25 cellular contexts compared by ENCODE assay signal in the genomic region with DNA sequence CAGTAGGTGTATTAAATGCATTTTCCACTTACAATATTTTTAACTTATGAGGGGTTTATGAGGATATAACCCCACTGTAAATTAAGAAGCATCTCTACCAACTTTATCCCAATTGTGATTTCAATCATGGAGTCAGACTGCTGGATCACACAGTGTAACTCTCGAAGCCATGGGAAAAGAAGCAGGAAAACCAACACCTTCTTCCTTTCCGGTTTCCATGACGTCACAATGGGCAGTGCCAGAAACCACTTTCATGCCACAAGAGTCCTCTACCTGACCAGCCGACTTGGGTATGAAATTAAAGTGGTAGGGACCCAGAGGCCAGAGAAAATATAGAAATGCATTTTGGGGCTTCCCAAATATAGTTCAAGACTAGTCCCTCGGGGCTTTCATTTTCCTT. TPM values are rescaled to one million over a fixed set of nuclear protein-coding genes. Genes with fewer than 3 reads are reported as not detected.
A peak's percentile ranks its signal among the peaks of the same experiment; 100 is the strongest.
DNase-seq lines count a peak whose midpoint lies in the region; ATAC-seq, FAIRE-seq and TF ChIP-seq lines count a peak whose summit lies in the region.
"Had no signal": no experiment of that assay in that cellular context is flagged by ENCODE, and none has a peak within 500 bp of the region (broad histone marks: within the 10 kb centered on the region; RNA-seq: fewer than 3 reads in every experiment).

No MANE protein-coding gene starts in this region.

- no peaks in the 10 kb centered on the region for H4K20me1 ChIP-seq in endothelial cell of umbilical vein (replicated peaks; ENCODE audit: control insufficient read depth, extremely low read depth, insufficient read depth, low read length)
- peaks cover 7% of the 10 kb centered on the region for H4K20me1 ChIP-seq in GM23338 (replicated peaks; ENCODE audit: insufficient read depth)

- no TSS peak for BruUV-seq in endothelial cell of umbilical vein (replicated peaks; lab: Mats Ljungman, UMichigan)

- POLR2A ChIA-PET in endothelial cell of umbilical vein (lab: Charles Lee): no interaction called here

- peaks cover 0 to 81% (median 29%) of the 10 kb centered on the region in 9 donors for H3K4me1 ChIP-seq in heart right ventricle
- H3K4me1 ChIP-seq in right atrium auricular region: peaks cover 0 to 13% of the 10 kb centered on the region in 2 donors
- peaks cover 72% of the 10 kb centered on the region for H3K4me1 ChIP-seq in SJSA1 (replicated peaks)
- H3K4me1 ChIP-seq in endothelial cell of umbilical vein (ENCODE audit: control insufficient read depth, extremely low read depth, insufficient read depth, low read length): peaks cover 19% of the 10 kb centered on the region
- H3K4me1 ChIP-seq in suprapubic skin: peaks cover 32% of the 10 kb centered on the region
- H3K4me1 ChIP-seq in GM23338 (ENCODE audit: insufficient read depth): peaks cover 15% of the 10 kb centered on the region
- H3K4me1 ChIP-seq: BE2C had no signal

- H3F3A ChIP-seq in GM23338 (replicated peaks; ENCODE audit: low read depth): no peaks in the 10 kb centered on the region

- no peak for TF ChIP-seq EP300 in suprapubic skin (IDR thresholded peaks at IDR 0.05)

- no peaks in the 10 kb centered on the region for H3K36me3 Mint-ChIP-seq in GM23338 (ENCODE audit: low read depth)
- H3K36me3 Mint-ChIP-seq: CD4-positive, CD25-positive, alpha-beta regulatory T cell had no signal

- CTCF ChIA-PET in endothelial cell of umbilical vein (lab: Charles Lee): no interaction called here

- WGBS in heart right ventricle, 2 donors: 58 to 66% methylated on average over 5 of the region's 5 CpGs
- WGBS in suprapubic skin: 78% methylated on average over 5 of the region's 5 CpGs

- dilution Hi-C loops in endothelial cell of umbilical vein (cut with MboI; ENCODE audit: extremely low pct_ligation_motif_present, low sequenced_read_pairs): no loop called here

- no peak overlapping the region for H3K9ac ChIP-seq in endothelial cell of umbilical vein (replicated peaks; ENCODE audit: extremely low read depth, insufficient read depth, low read length)

- no peak overlapping the region for H2AFZ ChIP-seq in endothelial cell of umbilical vein (ENCODE audit: low read depth, low read length)
- H2AFZ ChIP-seq in GM23338: no peak overlapping the region

- H3K9me1 ChIP-seq in endothelial cell of umbilical vein (replicated peaks; ENCODE audit: control insufficient read depth, extremely low read depth, insufficient read depth, low read length): no peaks in the 10 kb centered on the region

- H3K36me3 ChIP-seq in heart right ventricle (peaks cover 0 to 72% (median 8%) of the 10 kb centered on the region in 9 donors), right atrium auricular region (no peaks in the 10 kb centered on the region), SJSA1 (peaks cover 72% of the 10 kb centered on the region), endothelial cell of umbilical vein (ENCODE audit: control insufficient read depth in 2 of 2, extremely low read depth in 1 of 2, insufficient read depth in 2 of 2, low read length in 2 of 2) (peaks cover 13 to 18% of the 10 kb centered on the region in 2 experiments), suprapubic skin (peaks cover 10% of the 10 kb centered on the region), GM23338 (ENCODE audit: insufficient read depth) (no peaks in the 10 kb centered on the region; the same call in 1 of the 2 replicates)
- H3K36me3 ChIP-seq: BE2C had no signal

- no peak overlapping the region for H3K4me3 Mint-ChIP-seq in GM23338
- H3K4me3 Mint-ChIP-seq: CD4-positive, CD25-positive, alpha-beta regulatory T cell had no signal

- TF ChIP-seq CTCF in heart right ventricle (IDR thresholded peaks at IDR 0.05) (no peak), right atrium auricular region (IDR thresholded peaks at IDR 0.05) (no peak), endothelial cell of umbilical vein (IDR thresholded peaks at IDR 0.05; ENCODE audit: extremely low read depth in 1 of 2, insufficient read depth in 1 of 2, low read depth in 1 of 2, low read length in 2 of 2) (no peak), suprapubic skin (IDR thresholded peaks at IDR 0.05) (no peak), GM23338 (conservative IDR thresholded peaks at IDR 0.05; ENCODE audit: low read depth in 2 of 2) (no peak)

- ATAC-seq in heart right ventricle: peak in 4 of 8 donors; percentile 27 to 56 (median 38)
- ATAC-seq in HG03342 (IDR thresholded peaks at IDR 0.05; ENCODE audit: unreplicated experiment): no peak
- ATAC-seq in GM23338: no peak
- ATAC-seq: K562 had no signal

- peaks cover 21% of the 10 kb centered on the region for H3K27me3 Mint-ChIP-seq in GM23338 (ENCODE audit: insufficient read depth, low read depth, poor library complexity)

- H3K79me2 ChIP-seq in endothelial cell of umbilical vein (ENCODE audit: control insufficient read depth, insufficient read depth, low read length) (peaks cover 80% of the 10 kb centered on the region), GM23338 (replicated peaks; ENCODE audit: insufficient read depth) (no peaks in the 10 kb centered on the region; the same call in 1 of the 2 replicates)

- 0 out of 2 replicates have a peak, but pooled peaks cover 4% of the 10 kb centered on the region for H3K9me2 ChIP-seq in GM23338 (ENCODE audit: insufficient read depth)

- no peak overlapping the region for H3K27ac Mint-ChIP-seq in GM23338
- H3K27ac Mint-ChIP-seq: CD4-positive, CD25-positive, alpha-beta regulatory T cell had no signal

- H3K4me3 ChIP-seq in heart right ventricle (peak overlapping the region in 3 of 10 donors; percentile 3 to 22 (median 15)), right atrium auricular region (no peak overlapping the region), SJSA1 (no peak overlapping the region), endothelial cell of umbilical vein (replicated peaks in 1 of 3; ENCODE audit: insufficient read depth in 1 of 3, low read depth in 1 of 3, low read length in 3 of 3) (no peak overlapping the region), suprapubic skin (peak overlapping the region; percentile 9), GM23338 (no peak overlapping the region)
- H3K4me3 ChIP-seq: K562 had no signal

- H3K27me3 ChIP-seq in heart right ventricle (peaks cover 0 to 30% (median 0%) of the 10 kb centered on the region in 7 donors), right atrium auricular region (no peaks in the 10 kb centered on the region), SJSA1 (replicated peaks) (no peaks in the 10 kb centered on the region), endothelial cell of umbilical vein (ENCODE audit: control insufficient read depth in 2 of 2, insufficient read depth in 2 of 2, low read length in 2 of 2) (no peaks in the 10 kb centered on the region), suprapubic skin (no peaks in the 10 kb centered on the region), GM23338 (ENCODE audit: insufficient read depth) (peaks cover 30% of the 10 kb centered on the region)

- H3K27ac ChIP-seq in heart right ventricle (peak overlapping the region in 7 of 10 donors; percentile 17 to 96 (median 45)), right atrium auricular region (peak overlapping the region in 1 of 2 donors; percentile 39), SJSA1 (peak overlapping the region; percentile 49), endothelial cell of umbilical vein (ENCODE audit: insufficient read depth, low read depth, low read length) (no peak overlapping the region), suprapubic skin (no peak overlapping the region), GM23338 (ENCODE audit: low read depth) (no peak overlapping the region)

- peak in 1 of 2 donors; percentile 40 for DNase-seq in heart right ventricle
- DNase-seq in right atrium auricular region (ENCODE audit: low spot score): no peak
- no peak for DNase-seq in SJSA1 (ENCODE audit: low read depth in 1 of 2, low spot score in 2 of 2)
- DNase-seq in endothelial cell of umbilical vein (ENCODE audit: low read depth, low spot score): peak; percentile 37
- no peak for DNase-seq in suprapubic skin (ENCODE audit: low spot score in 2 of 2)
- no peak for DNase-seq in stimulated activated CD4-positive, alpha-beta T cell treated with anti-CD3 and anti-CD28 coated beads, Interleukin-15, amount 100 ng/mL, for 24 hours
- no peak for DNase-seq in GM23338 (ENCODE audit: low spot score)
- DNase-seq: 8988T; ACHN; BE2C; CD4-positive, CD25-positive, alpha-beta regulatory T cell; DMS153; DND-41; H7; Kasumi-1; NCI-H1092 treated with DMSO at 0.1 percent for 48 hours; NCI-H1436; NCI-H1930; NCI-H2107; NCI-H524; NCI-H748 treated with DMSO at 0.1 percent for 48 hours had no signal

- peaks cover 14% of the 10 kb centered on the region for H3K4me1 Mint-ChIP-seq in GM23338

- FAIRE-seq in endothelial cell of umbilical vein (lab: Jason Lieb, UNC): peak; percentile 56
- FAIRE-seq: GM19239, K562, RCC 7860 had no signal

- H3K9me3 ChIP-seq in heart right ventricle (no peaks in the 10 kb centered on the region), right atrium auricular region (no peaks in the 10 kb centered on the region), SJSA1 (replicated peaks) (no peaks in the 10 kb centered on the region), endothelial cell of umbilical vein (replicated peaks; ENCODE audit: control insufficient read depth, insufficient read depth, low read length) (no peaks in the 10 kb centered on the region), suprapubic skin (no peaks in the 10 kb centered on the region)
- H3K9me3 ChIP-seq: BE2C had no signal

- H3K4me2 ChIP-seq in endothelial cell of umbilical vein (ENCODE audit: insufficient read depth, low read length) (no peak overlapping the region), GM23338 (no peak overlapping the region)

- H3K9me3 Mint-ChIP-seq in GM23338: no peaks in the 10 kb centered on the region

- TF ChIP-seq POLR2A in endothelial cell of umbilical vein (IDR thresholded peaks at IDR 0.05; ENCODE audit: low read depth, low read length) (no peak), suprapubic skin (IDR thresholded peaks at IDR 0.05) (no peak)

- intact Hi-C loops in heart right ventricle (cut with DNase I): loop anchor here in 3 of 10 donors (5.0 to 10.0 kb wide), 3 partner anchors 56 to 236 kb away; no protein-coding TSS in a partner anchor
- intact Hi-C loops in endothelial cell of umbilical vein (cut with micrococcal nuclease): no loop called here

RNA-seq across cellular contexts. Expression of a gene that starts 4.2 kb away (rescaled TPM):
- total RNA-seq in heart right ventricle (10 to 100 TPM in 8 of 10 donors, 1 to 10 TPM in 2; 8.6 to 19.1 (median 11.3) TPM), right atrium auricular region (10 to 100 TPM in 1 of 2 donors, 1 to 10 TPM in 1; 7.7 to 11.3 TPM), endothelial cell of umbilical vein (24.0 and 27.5 TPM in 2 replicates), suprapubic skin (100 to 1,000 TPM in 2 of 4 donors, 10 to 100 TPM in 2; 49.3 to 143 (median 95.2) TPM)
- polyA plus RNA-seq in heart right ventricle (1 to 10 TPM; 1.7 to 2.7 TPM), endothelial cell of umbilical vein (16.0 and 20.8 TPM in 2 replicates), GM23338 (2016; fragmentation: Nextera tagmentation; extraction: Ambion mirVana) (0.47 and 1.2 TPM in 2 replicates)
- 15.0 and 18.0 TPM in 2 replicates for total RNA-seq in SJSA1 (2014; rRNA removed; shearing (Covaris generic))
- polyA plus RNA-seq in endothelial cell of umbilical vein (2011; cell fraction: cytosol; rRNA removed): 9.4 and 11.1 TPM in 2 replicates
- 14.4 and 16.8 TPM in 2 replicates for polyA plus RNA-seq in endothelial cell of umbilical vein (2011; cell fraction: nucleus; rRNA removed)
- polyA plus RNA-seq in endothelial cell of umbilical vein (2012): 6.1 and 8.4 TPM in 2 replicates
- 82.1 and 95.5 TPM in 2 replicates for polyA minus RNA-seq in endothelial cell of umbilical vein
- polyA minus RNA-seq in endothelial cell of umbilical vein (2011; cell fraction: cytosol; rRNA and poly(A)+ RNA removed): not detected
- 57.2 and 64.8 TPM in 2 replicates for polyA minus RNA-seq in endothelial cell of umbilical vein (2011; cell fraction: nucleus; rRNA and poly(A)+ RNA removed)
- total RNA-seq in GM23338 (2014; rRNA removed; shearing (Covaris generic)): 2.9 and 7.9 TPM in 2 replicates
- polyA plus RNA-seq: CD4-positive, CD25-positive, alpha-beta regulatory T cell had no signal

Comparison
In these comparisons a context has a peak if more than half of its experiments do, and no peak if none do; other contexts are left out.
1. H3K27ac ChIP-seq: peak in heart right ventricle (7 of 10) and SJSA1 (single experiment); none in endothelial cell of umbilical vein (single experiment), suprapubic skin (single experiment) and GM23338 (single experiment).